29 cellular contexts compared by ENCODE assay signal in genomic region chr16:4428500-4428899, GRCh38. TPM values are rescaled to one million over a fixed set of nuclear protein-coding genes. Genes with fewer than 3 reads are reported as not detected.
DNase-seq lines count a peak whose midpoint lies in the region; ATAC-seq, FAIRE-seq and TF ChIP-seq lines count a peak whose summit lies in the region.
"Had no signal": no experiment of that assay in that cellular context is flagged by ENCODE, and none has a peak within 500 bp of the region (broad histone marks: within the 10 kb centered on the region; RNA-seq: fewer than 3 reads in every experiment).

No MANE protein-coding gene starts in this region.

- no peak overlapping the region for H3K4ac ChIP-seq in H9 (ENCODE audit: low read depth, low read length)

- no peaks in the 10 kb centered on the region for H3K79me1 ChIP-seq in H9 (ENCODE audit: insufficient read depth, low read depth, low read length, poor library complexity, severe bottlenecking)

- TF ChIP-seq POLR2A in HepG2 (IDR thresholded peaks at IDR 0.05; ENCODE audit: insufficient read depth in 1 of 2, low read depth in 2 of 2, low read length in 2 of 2) = peak in 1 of 2 experiments; percentile 31; a peak in 1 of 4 replicates
- TF ChIP-seq POLR2A in right lobe of liver (IDR thresholded peaks at IDR 0.05) = no peak

- H3K36me3 ChIP-seq in HepG2 (replicated peaks in 1 of 2; ENCODE audit: control insufficient read depth in 1 of 2, insufficient read depth in 2 of 2, low read length in 2 of 2) (peaks cover 5 to 9% of the 10 kb centered on the region in 2 experiments; a peak in 3 of 5 replicates), right lobe of liver (peaks cover 0 to 5% (median under 1%) of the 10 kb centered on the region in 4 donors)
- H3K36me3 ChIP-seq: colonic mucosa, prostate gland had no signal

- H3K4me3 ChIP-seq in HepG2 (replicated peaks in 1 of 3; ENCODE audit: insufficient read depth in 1 of 3, low read depth in 2 of 3, low read length in 3 of 3) (no peak overlapping the region), right lobe of liver (no peak overlapping the region)
- H3K4me3 ChIP-seq: colonic mucosa, esophagus squamous epithelium, gastrocnemius medialis, left ventricle myocardium inferior, Peyer's patch, prostate gland, SJCRH30, thyroid gland had no signal

- no peak overlapping the region for H3K23ac ChIP-seq in H9 (ENCODE audit: insufficient read length, low read depth, low read length)

- peaks cover 34% of the 10 kb centered on the region for H3K4me1 ChIP-seq in HepG2 (ENCODE audit: insufficient read depth, low read length)
- H3K4me1 ChIP-seq in right lobe of liver = peaks cover 0 to 13% (median 7%) of the 10 kb centered on the region in 4 donors
- no peaks in the 10 kb centered on the region for H3K4me1 ChIP-seq in H9 (ENCODE audit: insufficient read depth, low read length)

- TF ChIP-seq RAD21 in HepG2 (CRISPR knock-in tag; IDR thresholded peaks at IDR 0.05) = no peak

- H2AK5ac ChIP-seq in H9 (ENCODE audit: insufficient read length, low read length) = no peak overlapping the region

- H3K27me3 ChIP-seq in HepG2 (ENCODE audit: control insufficient read depth in 1 of 2, insufficient read depth in 2 of 2, low read length in 2 of 2) = no peaks in the 10 kb centered on the region; a peak in 1 of 5 replicates
- H3K27me3 ChIP-seq in right lobe of liver = no peaks in the 10 kb centered on the region
- H3K27me3 ChIP-seq in H9 (ENCODE audit: insufficient read depth, low read length) = no peaks in the 10 kb centered on the region
- H3K27me3 ChIP-seq: colonic mucosa, esophagus squamous epithelium, gastrocnemius medialis, Peyer's patch, SJCRH30, thyroid gland had no signal

- H4K91ac ChIP-seq in H9 (ENCODE audit: insufficient read length, low read depth, low read length) = no peak overlapping the region

- H2BK5ac ChIP-seq in H9 (ENCODE audit: insufficient read length, low read length) = no peak overlapping the region

- H3K9ac ChIP-seq in HepG2 (ENCODE audit: insufficient read depth, low read depth, low read length) = no peak overlapping the region
- no peak overlapping the region for H3K9ac ChIP-seq in H9 (ENCODE audit: extremely low read depth, insufficient read length, low read length)

- BruUV-seq in HepG2 (replicated peaks; lab: Mats Ljungman, UMichigan) = no TSS peak

- H3K14ac ChIP-seq in H9 (ENCODE audit: insufficient read depth, low read length) = no peak overlapping the region

- no peak overlapping the region for H4K5ac ChIP-seq in H9 (ENCODE audit: insufficient read length, low read depth, low read length)

- intact Hi-C loops in HepG2 (cut with micrococcal nuclease; ENCODE audit: unreplicated experiment) (loop anchor here (5.0 kb wide), 1 partner anchor 49 kb away; the partner anchor contains the start of gene HMOX2), right lobe of liver (cut with DNase I) (no loop called here)

- H2AFZ ChIP-seq in HepG2 (ENCODE audit: low read length) = no peak overlapping the region
- H2AFZ ChIP-seq in H9 (ENCODE audit: low read length) = no peak overlapping the region

- H3K9me3 Mint-ChIP-seq in activated naive CD8-positive, alpha-beta T cell (ENCODE audit: low read depth) = no peaks in the 10 kb centered on the region
- H3K9me3 Mint-ChIP-seq in immature natural killer cell = no peaks in the 10 kb centered on the region
- H3K9me3 Mint-ChIP-seq in H9 = no peaks in the 10 kb centered on the region
- H3K9me3 Mint-ChIP-seq: mesothelial cell of epicardium; stimulated activated naive CD8-positive, alpha-beta T cell treated with anti-CD3 and anti-CD28 coated beads, Interleukin-15, amount 100 ng/mL, for 72 hours had no signal

- H2BK120ac ChIP-seq in H9 (ENCODE audit: low read depth, low read length, poor library complexity, severe bottlenecking) = no peak overlapping the region

- no peak for ATAC-seq in HepG2
- ATAC-seq in right lobe of liver = no peak
- no peak for ATAC-seq in omental fat pad (ENCODE audit: low FRiP score)
- ATAC-seq: gastrocnemius medialis; HCT116; stimulated activated naive CD8-positive, alpha-beta T cell treated with anti-CD3 and anti-CD28 coated beads, Interleukin-15, amount 100 ng/mL, for 72 hours had no signal

- no peak overlapping the region for H2BK12ac ChIP-seq in H9 (ENCODE audit: insufficient read length, low read depth, low read length)

- H3K4me2 ChIP-seq in HepG2 (ENCODE audit: low read depth, low read length) (no peak overlapping the region), H9 (ENCODE audit: insufficient read depth, insufficient read length, low read length) (no peak overlapping the region)

- no peak for FAIRE-seq in HepG2 (lab: Jason Lieb, UNC)
- FAIRE-seq: GM19239 had no signal

- peaks cover 9% of the 10 kb centered on the region for H3K36me3 Mint-ChIP-seq in activated naive CD8-positive, alpha-beta T cell
- H3K36me3 Mint-ChIP-seq in immature natural killer cell (peaks cover 0 to 3% (median 0%) of the 10 kb centered on the region in 3 donors), H9 (ENCODE audit: insufficient read depth in 1 of 3, low read depth in 3 of 3) (peaks cover 21 to 36% (median 24%) of the 10 kb centered on the region in 3 experiments; a peak in 6 of 7 replicates)

- 98% methylated on average over 7 of the region's 7 CpGs for WGBS in HepG2 (ENCODE audit: low lambda C conversion rate)
- 99% methylated on average over 7 of the region's 7 CpGs for WGBS in right lobe of liver (ENCODE audit: insufficient coverage, low coverage, low lambda C conversion rate, missing lambda C conversion rate)
- WGBS in H9 (ENCODE audit: extremely low coverage, insufficient read length, low lambda C conversion rate) = no CpG with 5 or more reads among the region's 7 CpGs

- no peak for DNase-seq in HepG2 (ENCODE audit: low spot score)
- no peak for DNase-seq in right lobe of liver
- DNase-seq in immature natural killer cell = no peak
- DNase-seq in H9 = no peak
- DNase-seq in GM19238 (ENCODE audit: insufficient read length, low spot score) = no peak
- no peak for DNase-seq in omental fat pad (ENCODE audit: low spot score)
- DNase-seq: activated CD4-positive, alpha-beta T cell treated with anti-CD3 and anti-CD28 coated beads for 48 hours; CD8-positive, alpha-beta memory T cell; colonic mucosa; DMS153; effector memory CD4-positive, alpha-beta T cell; esophagus squamous epithelium; gastrocnemius medialis; hippocampal formation; left ventricle myocardium inferior; NCI-H1694; NCI-H2171 treated with DMSO at 0.1 percent for 48 hours; NCI-H526; Peyer's patch; SJCRH30; stimulated activated CD4-positive, alpha-beta T cell treated with anti-CD3 and anti-CD28 coated beads, Interleukin-15, amount 100 ng/mL, for 24 hours; stimulated activated naive CD8-positive, alpha-beta T cell treated with anti-CD3 and anti-CD28 coated beads, Interleukin-15, amount 100 ng/mL, for 72 hours; T-helper 1 cell; thyroid gland had no signal

- POLR2A ChIA-PET in HepG2 (lab: Yijun Ruan, JAX) = interaction anchor here (1.1 to 2.1 kb wide), 3 partner anchors 8 to 30 kb away, joined by 3 to 10 read pairs (median 4); no protein-coding TSS in a partner anchor

- no peak overlapping the region for H3K18ac ChIP-seq in H9 (ENCODE audit: insufficient read length, low read depth, low read length)

- no peaks in the 10 kb centered on the region for H3K27me3 Mint-ChIP-seq in activated naive CD8-positive, alpha-beta T cell
- peaks cover 8 to 11% (median 8%) of the 10 kb centered on the region in 3 donors for H3K27me3 Mint-ChIP-seq in immature natural killer cell (ENCODE audit: low read depth in 3 of 3)
- H3K27me3 Mint-ChIP-seq in H9 (ENCODE audit: low read depth) = no peaks in the 10 kb centered on the region
- H3K27me3 Mint-ChIP-seq: stimulated activated naive CD8-positive, alpha-beta T cell treated with anti-CD3 and anti-CD28 coated beads, Interleukin-15, amount 100 ng/mL, for 72 hours had no signal

- CTCF ChIA-PET in HepG2 (lab: Yijun Ruan, JAX; ENCODE audit: low intra/inter-chr PET ratio, low total read pairs) = no interaction called here

- H4K20me1 ChIP-seq in HepG2 (ENCODE audit: insufficient read depth, low read length) (0 out of 2 replicates have a peak, but pooled peaks cover 4% of the 10 kb centered on the region), H9 (ENCODE audit: control insufficient read depth, insufficient read depth, insufficient read length) (no peaks in the 10 kb centered on the region)

- H3K79me2 ChIP-seq in HepG2 (ENCODE audit: insufficient read depth, low read length) = peaks cover 49% of the 10 kb centered on the region
- peaks cover 12% of the 10 kb centered on the region; the same call in 1 of the 2 replicates for H3K79me2 ChIP-seq in H9 (ENCODE audit: insufficient read depth, low read length)

- in situ Hi-C loops in HepG2 (cut with HindIII; ENCODE audit: extremely low pct_ligation_motif_present, low pct_unique_long_range_greater_than_20kb) = no loop called here

- H3K27ac ChIP-seq in HepG2 (ENCODE audit: extremely low read length, insufficient read depth, low read length) (no peak overlapping the region), right lobe of liver (no peak overlapping the region), H9 (ENCODE audit: insufficient read length, low read depth, low read length) (no peak overlapping the region)
- H3K27ac ChIP-seq: colonic mucosa, gastrocnemius medialis, left ventricle myocardium inferior, Peyer's patch, prostate gland, SJCRH30, thyroid gland had no signal

- H3K56ac ChIP-seq in H9 (ENCODE audit: insufficient read length, low read depth, low read length) = no peak overlapping the region

- H3K4me1 Mint-ChIP-seq in activated naive CD8-positive, alpha-beta T cell (ENCODE audit: low read depth) = peaks cover 28% of the 10 kb centered on the region
- H3K4me1 Mint-ChIP-seq in immature natural killer cell (peaks cover 29 to 31% of the 10 kb centered on the region in 2 donors), H9 (peaks cover 15 to 21% of the 10 kb centered on the region in 2 experiments)

- no peak for TF ChIP-seq EP300 in HepG2 (IDR thresholded peaks at IDR 0.05; ENCODE audit: low read depth in 2 of 2, low read length in 2 of 2)
- TF ChIP-seq EP300 in HepG2 (CRISPR knock-in tag; IDR thresholded peaks at IDR 0.05; ENCODE audit: borderline replicate concordance) = no peak

- no peak overlapping the region for H2BK20ac ChIP-seq in H9 (ENCODE audit: low read depth, low read length, poor library complexity, severe bottlenecking)

- no peak overlapping the region for H2BK15ac ChIP-seq in H9 (ENCODE audit: low read depth, low read length)

- H3K9me3 ChIP-seq in HepG2 (ENCODE audit: low read length) = no peaks in the 10 kb centered on the region
- H3K9me3 ChIP-seq in right lobe of liver = no peaks in the 10 kb centered on the region
- no peaks in the 10 kb centered on the region for H3K9me3 ChIP-seq in H9 (ENCODE audit: control insufficient read depth, low read depth, low read length)
- H3K9me3 ChIP-seq: colonic mucosa, esophagus squamous epithelium, gastrocnemius medialis, left ventricle myocardium inferior, Peyer's patch, prostate gland, SJCRH30, thyroid gland had no signal

- H3K27ac Mint-ChIP-seq in activated naive CD8-positive, alpha-beta T cell = peak overlapping the region; percentile 71
- H3K27ac Mint-ChIP-seq in immature natural killer cell (peak overlapping the region in 4 of 6 donors; percentile 6 to 72 (median 46)), H9 (no peak overlapping the region)
- H3K27ac Mint-ChIP-seq: mesothelial cell of epicardium had no signal

- H3K4me3 Mint-ChIP-seq in activated naive CD8-positive, alpha-beta T cell = peak overlapping the region; percentile 65
- H3K4me3 Mint-ChIP-seq in immature natural killer cell (peak overlapping the region in 1 of 5 donors; percentile 25), H9 (0 out of 5 replicates have a peak overlapping the region, but pooled peaks of 1 of the 2 experiments have one; percentile 10)
- H3K4me3 Mint-ChIP-seq: CD8-positive, alpha-beta memory T cell; mesothelial cell of epicardium had no signal

- H3K23me2 ChIP-seq in H9 (ENCODE audit: insufficient read length, low read depth, low read length, poor library complexity, severe bottlenecking) = peaks cover 7% of the 10 kb centered on the region

- TF ChIP-seq CTCF in HepG2 (CRISPR knock-in tag; IDR thresholded peaks at IDR 0.05) = no peak
- no peak for TF ChIP-seq CTCF in right lobe of liver (IDR thresholded peaks at IDR 0.05)
- TF ChIP-seq CTCF in H9 (conservative IDR thresholded peaks at IDR 0.05) = no peak
- no peak for TF ChIP-seq CTCF in omental fat pad (IDR thresholded peaks at IDR 0.05)

- no peak overlapping the region for H4K8ac ChIP-seq in H9 (replicated peaks; ENCODE audit: insufficient read length, low read depth, low read length)

- H3T11ph ChIP-seq in H9 (ENCODE audit: low read length) = no peak overlapping the region

RNA-seq across cellular contexts. Expression of gene DNAJA3, which starts 2.8 kb away (rescaled TPM):
- total RNA-seq in HepG2 (2016; rRNA removed; fragmentation: Illumina TruSeq; extraction: Trizol) (75.3 and 77.0 TPM in 2 replicates), right lobe of liver (100 to 1,000 TPM in 2 of 6 experiments, 10 to 100 TPM in 4; 36.4 to 110 (median 49.0) TPM), H9 (2021) (56.2 and 60.5 TPM in 2 replicates), omental fat pad (10 to 100 TPM; 40.5 to 47.1 (median 42.3) TPM)
- 25.0 and 28.5 TPM in 2 replicates for total RNA-seq in HepG2 (2016; cell fraction: cytosol; rRNA removed; fragmentation: Illumina TruSeq; extraction: Trizol; ENCODE audit: low read depth)
- 71.5 and 76.4 TPM in 2 replicates for total RNA-seq in HepG2 (2016; cell fraction: insoluble cytoplasmic fraction; rRNA removed; fragmentation: Illumina TruSeq; extraction: Trizol)
- total RNA-seq in HepG2 (2016; cell fraction: membrane; rRNA removed; fragmentation: Illumina TruSeq; extraction: Trizol) = 43.5 and 45.7 TPM in 2 replicates
- 42.9 and 52.3 TPM in 2 replicates for total RNA-seq in HepG2 (2016; cell fraction: nucleus; rRNA removed; fragmentation: Illumina TruSeq; extraction: Trizol)
- polyA plus RNA-seq in HepG2 (2011; rRNA removed) (79.9 and 83.3 TPM in 2 replicates), immature natural killer cell (10 to 100 TPM; 32.7 to 42.4 (median 38.7) TPM)
- polyA plus RNA-seq in HepG2 (2011; cell fraction: cytosol; rRNA removed) = 73.4 and 79.2 TPM in 2 replicates
- polyA plus RNA-seq in HepG2 (2011; cell fraction: nucleus; rRNA removed) = 121 and 132 TPM in 2 replicates
- polyA plus RNA-seq in HepG2 (2012) = 51.0 and 51.3 TPM in 2 replicates
- polyA plus RNA-seq in HepG2 (2016; cell fraction: cytosol; fragmentation: Illumina TruSeq; extraction: Trizol; ENCODE audit: low read depth) = 9.0 and 9.9 TPM in 2 replicates
- 60.7 and 69.6 TPM in 2 replicates for polyA plus RNA-seq in HepG2 (2016; cell fraction: insoluble cytoplasmic fraction; fragmentation: Illumina TruSeq; extraction: Trizol; ENCODE audit: low read depth)
- polyA plus RNA-seq in HepG2 (2016; cell fraction: membrane; fragmentation: Illumina TruSeq; extraction: Trizol; ENCODE audit: low read depth) = 16.3 and 18.8 TPM in 2 replicates
- polyA plus RNA-seq in HepG2 (2016; cell fraction: nucleus; fragmentation: Illumina TruSeq; extraction: Trizol; ENCODE audit: insufficient read depth, low read depth) = 95.3 and 101 TPM in 2 replicates
- 68.2 and 70.0 TPM in 2 replicates for polyA minus RNA-seq in HepG2 (2011; rRNA and poly(A)+ RNA removed; ENCODE audit: low replicate concordance)
- 33.7 and 41.2 TPM in 2 replicates for polyA minus RNA-seq in HepG2 (2011; cell fraction: cytosol; rRNA and poly(A)+ RNA removed)
- polyA minus RNA-seq in HepG2 (2011; cell fraction: nucleus; rRNA and poly(A)+ RNA removed) = 60.1 and 62.8 TPM in 2 replicates

RNA-seq across cellular contexts. Expression of gene CORO7, which starts 12.1 kb away (rescaled TPM):
- total RNA-seq in HepG2 (2016; rRNA removed; fragmentation: Illumina TruSeq; extraction: Trizol) (5.9 and 9.9 TPM in 2 replicates), right lobe of liver (10 to 100 TPM in 5 of 6 experiments, 1 to 10 TPM in 1; 7.8 to 22.9 (median 13.3) TPM), H9 (2021) (33.8 and 38.4 TPM in 2 replicates), omental fat pad (10 to 100 TPM; 15.1 to 46.3 (median 27.5) TPM)
- 5.5 and 8.0 TPM in 2 replicates for total RNA-seq in HepG2 (2016; cell fraction: cytosol; rRNA removed; fragmentation: Illumina TruSeq; extraction: Trizol; ENCODE audit: low read depth)
- 4.0 and 11.9 TPM in 2 replicates for total RNA-seq in HepG2 (2016; cell fraction: insoluble cytoplasmic fraction; rRNA removed; fragmentation: Illumina TruSeq; extraction: Trizol)
- total RNA-seq in HepG2 (2016; cell fraction: membrane; rRNA removed; fragmentation: Illumina TruSeq; extraction: Trizol) = 3.5 and 3.8 TPM in 2 replicates
- 13.2 and 15.4 TPM in 2 replicates for total RNA-seq in HepG2 (2016; cell fraction: nucleus; rRNA removed; fragmentation: Illumina TruSeq; extraction: Trizol)
- polyA plus RNA-seq in HepG2 (2011; rRNA removed) (14.3 and 17.1 TPM in 2 replicates), immature natural killer cell (100 to 1,000 TPM in 1 of 3 donors, 10 to 100 TPM in 2; 37.6 to 112 (median 37.8) TPM)
- polyA plus RNA-seq in HepG2 (2011; cell fraction: cytosol; rRNA removed) = 2.7 and 6.4 TPM in 2 replicates
- 179 and 209 TPM in 2 replicates for polyA plus RNA-seq in HepG2 (2011; cell fraction: nucleus; rRNA removed)
- 9.1 and 11.1 TPM in 2 replicates for polyA plus RNA-seq in HepG2 (2012)
- 0.66 and 0.77 TPM in 2 replicates for polyA plus RNA-seq in HepG2 (2016; cell fraction: cytosol; fragmentation: Illumina TruSeq; extraction: Trizol; ENCODE audit: low read depth)
- 4.2 and 5.3 TPM in 2 replicates for polyA plus RNA-seq in HepG2 (2016; cell fraction: insoluble cytoplasmic fraction; fragmentation: Illumina TruSeq; extraction: Trizol; ENCODE audit: low read depth)
- 1.1 and 2.1 TPM in 2 replicates for polyA plus RNA-seq in HepG2 (2016; cell fraction: membrane; fragmentation: Illumina TruSeq; extraction: Trizol; ENCODE audit: low read depth)
- 28.1 and 39.8 TPM in 2 replicates for polyA plus RNA-seq in HepG2 (2016; cell fraction: nucleus; fragmentation: Illumina TruSeq; extraction: Trizol; ENCODE audit: insufficient read depth, low read depth)
- polyA minus RNA-seq in HepG2 (2011; rRNA and poly(A)+ RNA removed; ENCODE audit: low replicate concordance) = 26.6 and 27.6 TPM in 2 replicates
- 8.2 and 9.7 TPM in 2 replicates for polyA minus RNA-seq in HepG2 (2011; cell fraction: cytosol; rRNA and poly(A)+ RNA removed)
- polyA minus RNA-seq in HepG2 (2011; cell fraction: nucleus; rRNA and poly(A)+ RNA removed) = 35.3 and 35.7 TPM in 2 replicates

RNA-seq across cellular contexts. Expression of gene NMRAL1, which starts 45.9 kb away (rescaled TPM):
- 33.1 and 36.7 TPM in 2 replicates for total RNA-seq in HepG2 (2016; rRNA removed; fragmentation: Illumina TruSeq; extraction: Trizol)
- total RNA-seq in HepG2 (2016; cell fraction: cytosol; rRNA removed; fragmentation: Illumina TruSeq; extraction: Trizol; ENCODE audit: low read depth) = 60.6 and 75.2 TPM in 2 replicates
- 36.3 and 39.9 TPM in 2 replicates for total RNA-seq in HepG2 (2016; cell fraction: insoluble cytoplasmic fraction; rRNA removed; fragmentation: Illumina TruSeq; extraction: Trizol)
- 52.5 and 64.2 TPM in 2 replicates for total RNA-seq in HepG2 (2016; cell fraction: membrane; rRNA removed; fragmentation: Illumina TruSeq; extraction: Trizol)
- total RNA-seq in HepG2 (2016; cell fraction: nucleus; rRNA removed; fragmentation: Illumina TruSeq; extraction: Trizol) = 15.0 and 21.0 TPM in 2 replicates
- polyA plus RNA-seq in HepG2 (2011; rRNA removed) = 30.8 and 34.0 TPM in 2 replicates
- polyA plus RNA-seq in HepG2 (2011; cell fraction: cytosol; rRNA removed) = 41.5 and 57.5 TPM in 2 replicates
- polyA plus RNA-seq in HepG2 (2011; cell fraction: nucleus; rRNA removed) = 41.3 and 52.4 TPM in 2 replicates
- 17.3 and 21.3 TPM in 2 replicates for polyA plus RNA-seq in HepG2 (2012)
- polyA plus RNA-seq in HepG2 (2016; cell fraction: cytosol; fragmentation: Illumina TruSeq; extraction: Trizol; ENCODE audit: low read depth) = 75.5 and 80.9 TPM in 2 replicates
- polyA plus RNA-seq in HepG2 (2016; cell fraction: insoluble cytoplasmic fraction; fragmentation: Illumina TruSeq; extraction: Trizol; ENCODE audit: low read depth) = 33.0 and 34.1 TPM in 2 replicates
- 56.8 and 65.7 TPM in 2 replicates for polyA plus RNA-seq in HepG2 (2016; cell fraction: membrane; fragmentation: Illumina TruSeq; extraction: Trizol; ENCODE audit: low read depth)
- 30.1 and 31.9 TPM in 2 replicates for polyA plus RNA-seq in HepG2 (2016; cell fraction: nucleus; fragmentation: Illumina TruSeq; extraction: Trizol; ENCODE audit: insufficient read depth, low read depth)
- polyA minus RNA-seq in HepG2 (2011; rRNA and poly(A)+ RNA removed; ENCODE audit: low replicate concordance) = 40.7 and 121 TPM in 2 replicates
- 15.1 and 18.1 TPM in 2 replicates for polyA minus RNA-seq in HepG2 (2011; cell fraction: cytosol; rRNA and poly(A)+ RNA removed)
- polyA minus RNA-seq in HepG2 (2011; cell fraction: nucleus; rRNA and poly(A)+ RNA removed) = 12.9 and 15.0 TPM in 2 replicates
- total RNA-seq in right lobe of liver = 10 to 100 TPM; 19.9 to 44.0 (median 35.5) TPM
- polyA plus RNA-seq in immature natural killer cell = 10 to 100 TPM; 46.1 to 65.3 (median 60.7) TPM
- 74.1 and 78.9 TPM in 2 replicates for total RNA-seq in H9 (2021)
- 10 to 100 TPM; 27.9 to 56.8 (median 44.5) TPM for total RNA-seq in omental fat pad

RNA-seq across cellular contexts. Expression of gene HMOX2, which starts 47.7 kb away (rescaled TPM):
- 70.4 and 82.4 TPM in 2 replicates for total RNA-seq in HepG2 (2016; rRNA removed; fragmentation: Illumina TruSeq; extraction: Trizol)
- total RNA-seq in HepG2 (2016; cell fraction: cytosol; rRNA removed; fragmentation: Illumina TruSeq; extraction: Trizol; ENCODE audit: low read depth) = 13.1 and 14.4 TPM in 2 replicates
- 66.8 and 82.9 TPM in 2 replicates for total RNA-seq in HepG2 (2016; cell fraction: insoluble cytoplasmic fraction; rRNA removed; fragmentation: Illumina TruSeq; extraction: Trizol)
- 18.9 and 22.2 TPM in 2 replicates for total RNA-seq in HepG2 (2016; cell fraction: membrane; rRNA removed; fragmentation: Illumina TruSeq; extraction: Trizol)
- total RNA-seq in HepG2 (2016; cell fraction: nucleus; rRNA removed; fragmentation: Illumina TruSeq; extraction: Trizol) = 30.8 and 32.4 TPM in 2 replicates
- polyA plus RNA-seq in HepG2 (2011; rRNA removed) = 60.3 and 72.7 TPM in 2 replicates
- 71.7 and 71.8 TPM in 2 replicates for polyA plus RNA-seq in HepG2 (2011; cell fraction: cytosol; rRNA removed)
- 26.0 and 36.8 TPM in 2 replicates for polyA plus RNA-seq in HepG2 (2011; cell fraction: nucleus; rRNA removed)
- 38.0 and 61.0 TPM in 2 replicates for polyA plus RNA-seq in HepG2 (2012)
- polyA plus RNA-seq in HepG2 (2016; cell fraction: cytosol; fragmentation: Illumina TruSeq; extraction: Trizol; ENCODE audit: low read depth) = 12.6 and 14.1 TPM in 2 replicates
- 105 and 111 TPM in 2 replicates for polyA plus RNA-seq in HepG2 (2016; cell fraction: insoluble cytoplasmic fraction; fragmentation: Illumina TruSeq; extraction: Trizol; ENCODE audit: low read depth)
- 15.3 and 17.8 TPM in 2 replicates for polyA plus RNA-seq in HepG2 (2016; cell fraction: membrane; fragmentation: Illumina TruSeq; extraction: Trizol; ENCODE audit: low read depth)
- 44.4 and 56.4 TPM in 2 replicates for polyA plus RNA-seq in HepG2 (2016; cell fraction: nucleus; fragmentation: Illumina TruSeq; extraction: Trizol; ENCODE audit: insufficient read depth, low read depth)
- 41.9 and 78.2 TPM in 2 replicates for polyA minus RNA-seq in HepG2 (2011; rRNA and poly(A)+ RNA removed; ENCODE audit: low replicate concordance)
- 21.1 and 25.6 TPM in 2 replicates for polyA minus RNA-seq in HepG2 (2011; cell fraction: cytosol; rRNA and poly(A)+ RNA removed)
- polyA minus RNA-seq in HepG2 (2011; cell fraction: nucleus; rRNA and poly(A)+ RNA removed) = 14.3 and 27.1 TPM in 2 replicates
- 10 to 100 TPM; 39.7 to 74.7 (median 55.4) TPM for total RNA-seq in right lobe of liver
- polyA plus RNA-seq in immature natural killer cell = 100 to 1,000 TPM; 130 to 225 (median 196) TPM
- total RNA-seq in H9 (2021) = 44.4 and 45.7 TPM in 2 replicates
- total RNA-seq in omental fat pad = 100 to 1,000 TPM in 1 of 4 donors, 10 to 100 TPM in 3; 82.8 to 105 (median 96.5) TPM

RNA-seq across cellular contexts. Expression of gene VASN, which starts 56.9 kb away (rescaled TPM):
- total RNA-seq in HepG2 (2016; rRNA removed; fragmentation: Illumina TruSeq; extraction: Trizol) (6.9 and 18.2 TPM in 2 replicates), right lobe of liver (10 to 100 TPM; 13.5 to 22.9 (median 16.8) TPM), H9 (2021) (10.8 and 11.0 TPM in 2 replicates), omental fat pad (10 to 100 TPM; 10.8 to 40.0 (median 25.8) TPM)
- 2.8 and 3.3 TPM in 2 replicates for total RNA-seq in HepG2 (2016; cell fraction: cytosol; rRNA removed; fragmentation: Illumina TruSeq; extraction: Trizol; ENCODE audit: low read depth)
- total RNA-seq in HepG2 (2016; cell fraction: insoluble cytoplasmic fraction; rRNA removed; fragmentation: Illumina TruSeq; extraction: Trizol) = 5.9 and 17.8 TPM in 2 replicates
- total RNA-seq in HepG2 (2016; cell fraction: membrane; rRNA removed; fragmentation: Illumina TruSeq; extraction: Trizol) = 5.8 and 6.6 TPM in 2 replicates
- 22.5 and 25.6 TPM in 2 replicates for total RNA-seq in HepG2 (2016; cell fraction: nucleus; rRNA removed; fragmentation: Illumina TruSeq; extraction: Trizol)
- polyA plus RNA-seq in HepG2 (2011; rRNA removed) (8.4 and 15.5 TPM in 2 replicates), immature natural killer cell (under 1 TPM in 2 of 3 donors, not detected in 1; 0.07 to 0.20 TPM)
- 9.0 and 15.7 TPM in 2 replicates for polyA plus RNA-seq in HepG2 (2011; cell fraction: cytosol; rRNA removed)
- 47.1 and 58.1 TPM in 2 replicates for polyA plus RNA-seq in HepG2 (2011; cell fraction: nucleus; rRNA removed)
- polyA plus RNA-seq in HepG2 (2012) = 9.8 and 16.9 TPM in 2 replicates
- 2.3 and 2.6 TPM in 2 replicates for polyA plus RNA-seq in HepG2 (2016; cell fraction: cytosol; fragmentation: Illumina TruSeq; extraction: Trizol; ENCODE audit: low read depth)
- polyA plus RNA-seq in HepG2 (2016; cell fraction: insoluble cytoplasmic fraction; fragmentation: Illumina TruSeq; extraction: Trizol; ENCODE audit: low read depth) = 7.7 and 10.2 TPM in 2 replicates
- 3.1 and 4.1 TPM in 2 replicates for polyA plus RNA-seq in HepG2 (2016; cell fraction: membrane; fragmentation: Illumina TruSeq; extraction: Trizol; ENCODE audit: low read depth)
- polyA plus RNA-seq in HepG2 (2016; cell fraction: nucleus; fragmentation: Illumina TruSeq; extraction: Trizol; ENCODE audit: insufficient read depth, low read depth) = 40.8 and 43.4 TPM in 2 replicates
- polyA minus RNA-seq in HepG2 (2011; rRNA and poly(A)+ RNA removed; ENCODE audit: low replicate concordance) = 1.2 and 47.2 TPM in 2 replicates
- 18.8 and 21.5 TPM in 2 replicates for polyA minus RNA-seq in HepG2 (2011; cell fraction: cytosol; rRNA and poly(A)+ RNA removed)
- 32.1 and 35.9 TPM in 2 replicates for polyA minus RNA-seq in HepG2 (2011; cell fraction: nucleus; rRNA and poly(A)+ RNA removed)
- polyA plus RNA-seq: CD8-positive, alpha-beta memory T cell had no signal

Comparison
In these comparisons a context has a peak if more than half of its experiments do, and no peak if none do; other contexts are left out.
1. H3K27ac Mint-ChIP-seq: peak in activated naive CD8-positive, alpha-beta T cell (single experiment) and immature natural killer cell (4 of 6); none in H9 (0 of 3).